Comparison of ENCODE assay signal across 1 cellular context in the genomic region with DNA sequence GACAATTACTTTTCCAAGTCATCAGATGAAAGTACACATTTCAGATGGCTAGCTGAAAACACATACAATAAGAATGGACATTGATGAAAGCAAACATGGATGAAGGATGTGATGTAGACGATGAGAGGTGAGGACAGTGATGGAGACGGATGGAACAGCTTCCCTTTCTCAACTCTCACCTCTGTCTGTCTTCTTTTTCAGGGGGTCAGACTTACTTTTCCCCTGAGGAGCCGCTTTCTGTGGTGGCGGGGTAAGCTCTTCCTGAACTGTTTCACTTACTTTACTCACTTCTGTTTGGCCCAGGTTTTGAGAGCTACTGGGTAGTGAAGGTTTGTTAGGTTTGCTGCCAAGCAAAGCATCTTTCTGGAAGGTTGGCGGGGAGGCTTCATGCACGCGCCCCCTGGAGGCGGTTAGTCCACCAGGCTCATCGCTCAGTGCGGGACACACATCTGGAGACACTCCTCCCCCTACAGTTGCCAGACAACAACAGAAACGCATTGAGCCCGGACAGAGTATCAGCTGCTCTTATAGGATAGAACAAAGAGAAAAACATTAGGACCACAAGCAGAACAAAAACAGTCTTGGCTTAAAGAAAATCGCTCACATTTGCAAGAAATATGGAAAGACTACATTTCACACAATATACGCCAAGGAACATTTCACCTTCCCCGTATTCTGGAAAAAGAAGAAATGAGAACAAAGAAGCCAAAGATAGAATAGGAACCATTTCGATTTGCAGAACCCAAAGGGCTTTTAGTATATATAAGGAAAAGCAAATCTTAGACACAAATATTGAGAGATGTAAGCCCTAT.
TF ChIP-seq lines count a peak whose summit lies in the region.

No MANE protein-coding gene starts in this region.

TF ChIP-seq in K562, 482 proteins besides CTCF, POLR2A, EP300 and RAD21 (continued from another document and continues in another):
- TF ChIP-seq, protein P1, sequence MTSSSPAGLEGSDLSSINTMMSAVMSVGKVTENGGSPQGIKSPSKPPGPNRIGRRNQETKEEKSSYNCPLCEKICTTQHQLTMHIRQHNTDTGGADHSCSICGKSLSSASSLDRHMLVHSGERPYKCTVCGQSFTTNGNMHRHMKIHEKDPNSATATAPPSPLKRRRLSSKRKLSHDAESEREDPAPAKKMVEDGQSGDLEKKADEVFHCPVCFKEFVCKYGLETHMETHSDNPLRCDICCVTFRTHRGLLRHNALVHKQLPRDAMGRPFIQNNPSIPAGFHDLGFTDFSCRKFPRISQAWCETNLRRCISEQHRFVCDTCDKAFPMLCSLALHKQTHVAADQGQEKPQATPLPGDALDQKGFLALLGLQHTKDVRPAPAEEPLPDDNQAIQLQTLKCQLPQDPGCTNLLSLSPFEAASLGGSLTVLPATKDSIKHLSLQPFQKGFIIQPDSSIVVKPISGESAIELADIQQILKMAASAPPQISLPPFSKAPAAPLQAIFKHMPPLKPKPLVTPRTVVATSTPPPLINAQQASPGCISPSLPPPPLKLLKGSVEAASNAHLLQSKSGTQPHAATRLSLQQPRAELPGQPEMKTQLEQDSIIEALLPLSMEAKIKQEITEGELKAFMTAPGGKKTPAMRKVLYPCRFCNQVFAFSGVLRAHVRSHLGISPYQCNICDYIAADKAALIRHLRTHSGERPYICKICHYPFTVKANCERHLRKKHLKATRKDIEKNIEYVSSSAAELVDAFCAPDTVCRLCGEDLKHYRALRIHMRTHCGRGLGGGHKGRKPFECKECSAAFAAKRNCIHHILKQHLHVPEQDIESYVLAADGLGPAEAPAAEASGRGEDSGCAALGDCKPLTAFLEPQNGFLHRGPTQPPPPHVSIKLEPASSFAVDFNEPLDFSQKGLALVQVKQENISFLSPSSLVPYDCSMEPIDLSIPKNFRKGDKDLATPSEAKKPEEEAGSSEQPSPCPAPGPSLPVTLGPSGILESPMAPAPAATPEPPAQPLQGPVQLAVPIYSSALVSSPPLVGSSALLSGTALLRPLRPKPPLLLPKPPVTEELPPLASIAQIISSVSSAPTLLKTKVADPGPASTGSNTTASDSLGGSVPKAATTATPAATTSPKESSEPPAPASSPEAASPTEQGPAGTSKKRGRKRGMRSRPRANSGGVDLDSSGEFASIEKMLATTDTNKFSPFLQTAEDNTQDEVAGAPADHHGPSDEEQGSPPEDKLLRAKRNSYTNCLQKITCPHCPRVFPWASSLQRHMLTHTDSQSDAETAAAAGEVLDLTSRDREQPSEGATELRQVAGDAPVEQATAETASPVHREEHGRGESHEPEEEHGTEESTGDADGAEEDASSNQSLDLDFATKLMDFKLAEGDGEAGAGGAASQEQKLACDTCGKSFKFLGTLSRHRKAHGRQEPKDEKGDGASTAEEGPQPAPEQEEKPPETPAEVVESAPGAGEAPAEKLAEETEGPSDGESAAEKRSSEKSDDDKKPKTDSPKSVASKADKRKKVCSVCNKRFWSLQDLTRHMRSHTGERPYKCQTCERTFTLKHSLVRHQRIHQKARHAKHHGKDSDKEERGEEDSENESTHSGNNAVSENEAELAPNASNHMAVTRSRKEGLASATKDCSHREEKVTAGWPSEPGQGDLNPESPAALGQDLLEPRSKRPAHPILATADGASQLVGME (CRISPR knock-in tag; IDR thresholded peaks at IDR 0.05) = peak; percentile 52; the same call in 1 of the 2 replicates
- TF ChIP-seq YY1 (IDR thresholded peaks at IDR 0.05; ENCODE audit: borderline replicate concordance in 1 of 3, control insufficient read depth in 1 of 3, extremely low read depth in 1 of 3, insufficient read depth in 3 of 3, insufficient read length in 1 of 3, insufficient replicate concordance in 2 of 3, low read depth in 1 of 3, low read length in 2 of 3) = peak in 1 of 3 experiments; percentile 29
- TF ChIP-seq, protein P2, sequence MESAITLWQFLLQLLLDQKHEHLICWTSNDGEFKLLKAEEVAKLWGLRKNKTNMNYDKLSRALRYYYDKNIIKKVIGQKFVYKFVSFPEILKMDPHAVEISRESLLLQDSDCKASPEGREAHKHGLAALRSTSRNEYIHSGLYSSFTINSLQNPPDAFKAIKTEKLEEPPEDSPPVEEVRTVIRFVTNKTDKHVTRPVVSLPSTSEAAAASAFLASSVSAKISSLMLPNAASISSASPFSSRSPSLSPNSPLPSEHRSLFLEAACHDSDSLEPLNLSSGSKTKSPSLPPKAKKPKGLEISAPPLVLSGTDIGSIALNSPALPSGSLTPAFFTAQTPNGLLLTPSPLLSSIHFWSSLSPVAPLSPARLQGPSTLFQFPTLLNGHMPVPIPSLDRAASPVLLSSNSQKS (CRISPR knock-in tag; IDR thresholded peaks at IDR 0.05) = no peak
- TF ChIP-seq ZNF584 (CRISPR knock-in tag; IDR thresholded peaks at IDR 0.05; ENCODE audit: low read depth) = no peak
- no peak for TF ChIP-seq BRD4 (IDR thresholded peaks at IDR 0.05)
- TF ChIP-seq MAZ (CRISPR knock-in tag; conservative IDR thresholded peaks at IDR 0.05 in 1 of 2, IDR thresholded peaks at IDR 0.05 in 1 of 2) = peak; percentile 16 to 24; a peak in 1 of 4 replicates
- peak; percentile 19 for TF ChIP-seq MEIS2 (IDR thresholded peaks at IDR 0.05; ENCODE audit: partially characterized antibody)
- TF ChIP-seq TEAD1 (CRISPR knock-in tag; IDR thresholded peaks at IDR 0.05) = 0 out of 4 replicates have a peak, but pooled peaks of 1 of the 2 experiments have one; percentile 31
- TF ChIP-seq TAL1 (IDR thresholded peaks at IDR 0.05) = 0 out of 2 replicates have a peak, but pooled peaks have one; percentile 1
- TF ChIP-seq ZEB2 (IDR thresholded peaks at IDR 0.05) = 0 out of 2 replicates have a peak, but pooled peaks have one; percentile 34
- peak; percentile 16 for TF ChIP-seq NEUROD1 (IDR thresholded peaks at IDR 0.05; ENCODE audit: borderline replicate concordance, low read depth, low read length, partially characterized antibody)
- TF ChIP-seq SOX6 (IDR thresholded peaks at IDR 0.05) = peak; percentile 41; the same call in 1 of the 2 replicates
- TF ChIP-seq JUND (IDR thresholded peaks at IDR 0.05; ENCODE audit: borderline replicate concordance, low read depth, low read length) = 0 out of 2 replicates have a peak, but pooled peaks have one; percentile 33
- TF ChIP-seq JUND (tag; IDR thresholded peaks at IDR 0.05; ENCODE audit: borderline replicate concordance, low read depth, low read length) = no peak; the same call in 2 of the 3 replicates
- TF ChIP-seq HDAC1 (IDR thresholded peaks at IDR 0.05) = peak in 1 of 2 experiments; percentile 16; a peak in 1 of 4 replicates
- TF ChIP-seq XRCC5 (IDR thresholded peaks at IDR 0.05; ENCODE audit: low read depth, low read length) = peak; percentile 62; the same call in 1 of the 2 replicates
- TF ChIP-seq TEAD4 (IDR thresholded peaks at IDR 0.05; ENCODE audit: low read length) = 0 out of 2 replicates have a peak, but pooled peaks have one; percentile 37
- TF ChIP-seq TEAD4 (CRISPR knock-in tag; IDR thresholded peaks at IDR 0.05; ENCODE audit: borderline replicate concordance) = no peak
- no peak for TF ChIP-seq CBX5 (IDR thresholded peaks at IDR 0.05; ENCODE audit: borderline replicate concordance, low read depth)
- no peak for TF ChIP-seq HDAC3 (IDR thresholded peaks at IDR 0.05; ENCODE audit: borderline replicate concordance, partially characterized antibody)
- TF ChIP-seq, protein P3, sequence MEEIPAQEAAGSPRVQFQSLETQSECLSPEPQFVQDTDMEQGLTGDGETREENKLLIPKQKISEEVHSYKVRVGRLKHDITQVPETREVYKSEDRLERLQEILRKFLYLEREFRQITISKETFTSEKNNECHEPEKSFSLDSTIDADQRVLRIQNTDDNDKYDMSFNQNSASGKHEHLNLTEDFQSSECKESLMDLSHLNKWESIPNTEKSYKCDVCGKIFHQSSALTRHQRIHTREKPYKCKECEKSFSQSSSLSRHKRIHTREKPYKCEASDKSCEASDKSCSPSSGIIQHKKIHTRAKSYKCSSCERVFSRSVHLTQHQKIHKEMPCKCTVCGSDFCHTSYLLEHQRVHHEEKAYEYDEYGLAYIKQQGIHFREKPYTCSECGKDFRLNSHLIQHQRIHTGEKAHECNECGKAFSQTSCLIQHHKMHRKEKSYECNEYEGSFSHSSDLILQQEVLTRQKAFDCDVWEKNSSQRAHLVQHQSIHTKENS (CRISPR knock-in tag; IDR thresholded peaks at IDR 0.05) = no peak
- TF ChIP-seq, protein P4, sequence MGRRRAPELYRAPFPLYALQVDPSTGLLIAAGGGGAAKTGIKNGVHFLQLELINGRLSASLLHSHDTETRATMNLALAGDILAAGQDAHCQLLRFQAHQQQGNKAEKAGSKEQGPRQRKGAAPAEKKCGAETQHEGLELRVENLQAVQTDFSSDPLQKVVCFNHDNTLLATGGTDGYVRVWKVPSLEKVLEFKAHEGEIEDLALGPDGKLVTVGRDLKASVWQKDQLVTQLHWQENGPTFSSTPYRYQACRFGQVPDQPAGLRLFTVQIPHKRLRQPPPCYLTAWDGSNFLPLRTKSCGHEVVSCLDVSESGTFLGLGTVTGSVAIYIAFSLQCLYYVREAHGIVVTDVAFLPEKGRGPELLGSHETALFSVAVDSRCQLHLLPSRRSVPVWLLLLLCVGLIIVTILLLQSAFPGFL (CRISPR knock-in tag; IDR thresholded peaks at IDR 0.05) = no peak
- TF ChIP-seq ZNF589 (CRISPR knock-in tag; IDR thresholded peaks at IDR 0.05; ENCODE audit: low read depth) = no peak
- no peak for TF ChIP-seq NFIC (IDR thresholded peaks at IDR 0.05)
- TF ChIP-seq HDAC6 (IDR thresholded peaks at IDR 0.05; ENCODE audit: low read depth, low read length) = no peak
- TF ChIP-seq, protein P5, sequence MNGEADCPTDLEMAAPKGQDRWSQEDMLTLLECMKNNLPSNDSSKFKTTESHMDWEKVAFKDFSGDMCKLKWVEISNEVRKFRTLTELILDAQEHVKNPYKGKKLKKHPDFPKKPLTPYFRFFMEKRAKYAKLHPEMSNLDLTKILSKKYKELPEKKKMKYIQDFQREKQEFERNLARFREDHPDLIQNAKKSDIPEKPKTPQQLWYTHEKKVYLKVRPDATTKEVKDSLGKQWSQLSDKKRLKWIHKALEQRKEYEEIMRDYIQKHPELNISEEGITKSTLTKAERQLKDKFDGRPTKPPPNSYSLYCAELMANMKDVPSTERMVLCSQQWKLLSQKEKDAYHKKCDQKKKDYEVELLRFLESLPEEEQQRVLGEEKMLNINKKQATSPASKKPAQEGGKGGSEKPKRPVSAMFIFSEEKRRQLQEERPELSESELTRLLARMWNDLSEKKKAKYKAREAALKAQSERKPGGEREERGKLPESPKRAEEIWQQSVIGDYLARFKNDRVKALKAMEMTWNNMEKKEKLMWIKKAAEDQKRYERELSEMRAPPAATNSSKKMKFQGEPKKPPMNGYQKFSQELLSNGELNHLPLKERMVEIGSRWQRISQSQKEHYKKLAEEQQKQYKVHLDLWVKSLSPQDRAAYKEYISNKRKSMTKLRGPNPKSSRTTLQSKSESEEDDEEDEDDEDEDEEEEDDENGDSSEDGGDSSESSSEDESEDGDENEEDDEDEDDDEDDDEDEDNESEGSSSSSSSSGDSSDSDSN (IDR thresholded peaks at IDR 0.05; ENCODE audit: borderline replicate concordance in 1 of 2, low read depth in 2 of 2, low read length in 2 of 2) = peak in 1 of 2 experiments; percentile 81; a peak in 1 of 4 replicates
- TF ChIP-seq, protein P6, sequence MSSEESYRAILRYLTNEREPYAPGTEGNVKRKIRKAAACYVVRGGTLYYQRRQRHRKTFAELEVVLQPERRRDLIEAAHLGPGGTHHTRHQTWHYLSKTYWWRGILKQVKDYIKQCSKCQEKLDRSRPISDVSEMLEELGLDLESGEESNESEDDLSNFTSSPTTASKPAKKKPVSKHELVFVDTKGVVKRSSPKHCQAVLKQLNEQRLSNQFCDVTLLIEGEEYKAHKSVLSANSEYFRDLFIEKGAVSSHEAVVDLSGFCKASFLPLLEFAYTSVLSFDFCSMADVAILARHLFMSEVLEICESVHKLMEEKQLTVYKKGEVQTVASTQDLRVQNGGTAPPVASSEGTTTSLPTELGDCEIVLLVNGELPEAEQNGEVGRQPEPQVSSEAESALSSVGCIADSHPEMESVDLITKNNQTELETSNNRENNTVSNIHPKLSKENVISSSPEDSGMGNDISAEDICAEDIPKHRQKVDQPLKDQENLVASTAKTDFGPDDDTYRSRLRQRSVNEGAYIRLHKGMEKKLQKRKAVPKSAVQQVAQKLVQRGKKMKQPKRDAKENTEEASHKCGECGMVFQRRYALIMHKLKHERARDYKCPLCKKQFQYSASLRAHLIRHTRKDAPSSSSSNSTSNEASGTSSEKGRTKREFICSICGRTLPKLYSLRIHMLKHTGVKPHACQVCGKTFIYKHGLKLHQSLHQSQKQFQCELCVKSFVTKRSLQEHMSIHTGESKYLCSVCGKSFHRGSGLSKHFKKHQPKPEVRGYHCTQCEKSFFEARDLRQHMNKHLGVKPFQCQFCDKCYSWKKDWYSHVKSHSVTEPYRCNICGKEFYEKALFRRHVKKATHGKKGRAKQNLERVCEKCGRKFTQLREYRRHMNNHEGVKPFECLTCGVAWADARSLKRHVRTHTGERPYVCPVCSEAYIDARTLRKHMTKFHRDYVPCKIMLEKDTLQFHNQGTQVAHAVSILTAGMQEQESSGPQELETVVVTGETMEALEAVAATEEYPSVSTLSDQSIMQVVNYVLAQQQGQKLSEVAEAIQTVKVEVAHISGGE (CRISPR knock-in tag; IDR thresholded peaks at IDR 0.05) = peak in 1 of 3 experiments; percentile 22; a peak in 1 of 6 replicates
- peak in 1 of 2 experiments; percentile 91; a peak in 2 of 4 replicates for TF ChIP-seq RCOR1 (IDR thresholded peaks at IDR 0.05; ENCODE audit: borderline replicate concordance in 1 of 2, low read depth in 2 of 2, low read length in 2 of 2)
- no peak for TF ChIP-seq C11orf30 (IDR thresholded peaks at IDR 0.05; ENCODE audit: low read depth)
- TF ChIP-seq, protein P7, sequence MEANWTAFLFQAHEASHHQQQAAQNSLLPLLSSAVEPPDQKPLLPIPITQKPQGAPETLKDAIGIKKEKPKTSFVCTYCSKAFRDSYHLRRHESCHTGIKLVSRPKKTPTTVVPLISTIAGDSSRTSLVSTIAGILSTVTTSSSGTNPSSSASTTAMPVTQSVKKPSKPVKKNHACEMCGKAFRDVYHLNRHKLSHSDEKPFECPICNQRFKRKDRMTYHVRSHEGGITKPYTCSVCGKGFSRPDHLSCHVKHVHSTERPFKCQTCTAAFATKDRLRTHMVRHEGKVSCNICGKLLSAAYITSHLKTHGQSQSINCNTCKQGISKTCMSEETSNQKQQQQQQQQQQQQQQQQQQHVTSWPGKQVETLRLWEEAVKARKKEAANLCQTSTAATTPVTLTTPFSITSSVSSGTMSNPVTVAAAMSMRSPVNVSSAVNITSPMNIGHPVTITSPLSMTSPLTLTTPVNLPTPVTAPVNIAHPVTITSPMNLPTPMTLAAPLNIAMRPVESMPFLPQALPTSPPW (CRISPR knock-in tag; IDR thresholded peaks at IDR 0.05) = peak; percentile 47; the same call in 1 of the 2 replicates
- 0 out of 2 replicates have a peak, but pooled peaks have one; percentile 31 for TF ChIP-seq E2F3 (CRISPR knock-in tag; IDR thresholded peaks at IDR 0.05)
- 0 out of 2 replicates have a peak, but pooled peaks have one; percentile 69 for TF ChIP-seq FOXJ3 (CRISPR knock-in tag; IDR thresholded peaks at IDR 0.05)
- TF ChIP-seq, protein P8, sequence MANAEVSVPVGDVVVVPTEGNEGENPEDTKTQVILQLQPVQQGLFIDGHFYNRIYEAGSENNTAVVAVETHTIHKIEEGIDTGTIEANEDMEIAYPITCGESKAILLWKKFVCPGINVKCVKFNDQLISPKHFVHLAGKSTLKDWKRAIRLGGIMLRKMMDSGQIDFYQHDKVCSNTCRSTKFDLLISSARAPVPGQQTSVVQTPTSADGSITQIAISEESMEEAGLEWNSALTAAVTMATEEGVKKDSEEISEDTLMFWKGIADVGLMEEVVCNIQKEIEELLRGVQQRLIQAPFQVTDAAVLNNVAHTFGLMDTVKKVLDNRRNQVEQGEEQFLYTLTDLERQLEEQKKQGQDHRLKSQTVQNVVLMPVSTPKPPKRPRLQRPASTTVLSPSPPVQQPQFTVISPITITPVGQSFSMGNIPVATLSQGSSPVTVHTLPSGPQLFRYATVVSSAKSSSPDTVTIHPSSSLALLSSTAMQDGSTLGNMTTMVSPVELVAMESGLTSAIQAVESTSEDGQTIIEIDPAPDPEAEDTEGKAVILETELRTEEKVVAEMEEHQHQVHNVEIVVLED (CRISPR knock-in tag; IDR thresholded peaks at IDR 0.05) = no peak
